In the genomic region with DNA sequence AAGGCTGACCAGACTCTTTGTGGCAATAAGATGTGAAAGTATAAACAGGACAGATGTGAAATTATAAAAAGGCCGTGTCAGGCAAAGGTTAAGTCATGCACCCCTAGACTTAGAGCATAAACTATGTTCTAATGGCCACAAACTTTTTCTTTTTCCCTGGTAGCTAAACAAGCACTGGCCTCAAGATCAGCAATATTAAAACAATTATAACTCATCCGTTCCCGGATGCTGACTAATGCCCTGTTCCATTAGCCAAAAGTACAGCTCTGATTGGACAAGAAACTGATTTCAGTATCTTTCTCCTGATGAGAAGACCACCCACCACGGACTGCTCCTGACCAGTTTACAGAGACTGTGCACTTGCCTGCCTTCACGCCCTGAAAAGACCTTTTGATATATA, we compare ENCODE assay signal across 15 cellular contexts.
"Had no signal": no experiment of that assay in that cellular context is flagged by ENCODE, and none has a peak within 500 bp of the region (broad histone marks: within the 10 kb centered on the region; RNA-seq: fewer than 3 reads in every experiment).

No MANE protein-coding gene starts in this region.

- ATAC-seq: activated naive CD4-positive, alpha-beta T cell treated with anti-CD3 and anti-CD28 coated beads, Interleukin-2, amount 50 U/mL, for 72 hours; esophagus mucosa; stimulated activated naive CD8-positive, alpha-beta T cell treated with anti-CD3 and anti-CD28 coated beads, Interleukin-15, amount 100 ng/mL, for 72 hours had no signal

- FAIRE-seq: pancreas, urothelium cell line had no signal

- H3K4me3 ChIP-seq: hepatocyte, pancreas, thoracic aorta had no signal

- H3K36me3 ChIP-seq: pancreas, thoracic aorta had no signal

- H3K27ac ChIP-seq: hepatocyte, pancreas, thoracic aorta had no signal

- H3K9me3 ChIP-seq: pancreas, thoracic aorta had no signal

- DNase-seq: activated CD4-positive, alpha-beta T cell treated with anti-CD3 and anti-CD28 coated beads, Interleukin-2, amount 50 U/mL, for 4 hours; activated CD4-positive, CD25-positive, alpha-beta regulatory T cell treated with anti-CD3 and anti-CD28 coated beads, Interleukin-2, amount 50 U/mL, for 72 hours; activated effector memory CD4-positive, alpha-beta T cell treated with anti-CD3 and anti-CD28 coated beads, Interleukin-2, amount 50 U/mL, for 16 hours; activated T-cell treated with anti-CD3 and anti-CD28 coated beads, Interleukin-2, amount 50 U/mL, for 24 hours; amniotic stem cell; cerebellar nuclear complex; kidney glomerular epithelial cell; pancreas; stimulated activated CD4-positive, alpha-beta T cell treated with anti-CD3 and anti-CD28 coated beads, Interleukin-4, amount 100 ng/mL, for 24 hours; stimulated activated naive CD8-positive, alpha-beta T cell treated with anti-CD3 and anti-CD28 coated beads, Interleukin-15, amount 100 ng/mL, for 72 hours had no signal

- H3K27me3 ChIP-seq: hepatocyte, pancreas had no signal
